11 cellular contexts compared by ENCODE assay signal in genomic region chr3:23653647-23654525, GRCh38.
DNase-seq lines count a peak whose midpoint lies in the region; ATAC-seq lines count a peak whose summit lies in the region.
"Had no signal": no experiment of that assay in that cellular context is flagged by ENCODE, and none has a peak within 500 bp of the region (broad histone marks: within the 10 kb centered on the region; RNA-seq: fewer than 3 reads in every experiment).

No MANE protein-coding gene starts in this region.

- no peak overlapping the region for H3K27ac ChIP-seq in right cardiac atrium (ENCODE audit: low read length)

- no peak overlapping the region for H3K4me3 Mint-ChIP-seq in activated naive CD4-positive, alpha-beta T cell treated with anti-CD3 and anti-CD28 coated beads, Interleukin-2, amount 50 U/mL, for 24 hours
- no peak overlapping the region for H3K4me3 Mint-ChIP-seq in activated naive CD4-positive, alpha-beta T cell treated with anti-CD3 and anti-CD28 coated beads for 36 hours
- H3K4me3 Mint-ChIP-seq in activated CD4-positive, alpha-beta memory T cell treated with anti-CD3 and anti-CD28 coated beads for 36 hours = no peak overlapping the region

- H3K36me3 Mint-ChIP-seq in activated naive CD4-positive, alpha-beta T cell treated with anti-CD3 and anti-CD28 coated beads, Interleukin-2, amount 50 U/mL, for 24 hours = peaks cover 2% of the 10 kb centered on the region
- H3K36me3 Mint-ChIP-seq in activated naive CD4-positive, alpha-beta T cell treated with anti-CD3 and anti-CD28 coated beads for 36 hours (ENCODE audit: low read depth) = no peaks in the 10 kb centered on the region
- H3K36me3 Mint-ChIP-seq in activated CD4-positive, alpha-beta memory T cell treated with anti-CD3 and anti-CD28 coated beads for 36 hours = no peaks in the 10 kb centered on the region

- H3K27me3 ChIP-seq in right cardiac atrium (ENCODE audit: control insufficient read depth, insufficient read depth) = no peaks in the 10 kb centered on the region

- no peaks in the 10 kb centered on the region for H3K9me3 ChIP-seq in right cardiac atrium (ENCODE audit: control insufficient read depth, low read length)

- peak overlapping the region; percentile 12 for H3K27ac Mint-ChIP-seq in activated naive CD4-positive, alpha-beta T cell treated with anti-CD3 and anti-CD28 coated beads, Interleukin-2, amount 50 U/mL, for 24 hours
- H3K27ac Mint-ChIP-seq in activated naive CD4-positive, alpha-beta T cell treated with anti-CD3 and anti-CD28 coated beads for 36 hours = no peak overlapping the region
- H3K27ac Mint-ChIP-seq in activated CD4-positive, alpha-beta memory T cell treated with anti-CD3 and anti-CD28 coated beads for 36 hours = no peak overlapping the region

- H3K4me1 ChIP-seq in right cardiac atrium (ENCODE audit: control insufficient read depth, insufficient read depth, low read length) = peaks cover 1% of the 10 kb centered on the region

- CTCF ChIA-PET in activated naive CD4-positive, alpha-beta T cell treated with anti-CD3 and anti-CD28 coated beads for 36 hours (lab: Charles Lee) = interaction anchor here (0.6 kb wide), 1 partner anchor 119 kb away, joined by 3 read pairs; no protein-coding TSS in a partner anchor
- CTCF ChIA-PET in activated CD4-positive, alpha-beta memory T cell treated with anti-CD3 and anti-CD28 coated beads for 36 hours (lab: Charles Lee) = interaction anchor here (1.0 kb wide), 1 partner anchor 10 kb away, joined by 3 read pairs; no protein-coding TSS in a partner anchor

- POLR2A ChIA-PET in activated CD4-positive, alpha-beta memory T cell treated with anti-CD3 and anti-CD28 coated beads for 36 hours (lab: Charles Lee) = no interaction called here

- 72% methylated on average over 9 of the region's 9 CpGs for WGBS in right cardiac atrium

- peaks cover 8% of the 10 kb centered on the region for H3K27me3 Mint-ChIP-seq in activated naive CD4-positive, alpha-beta T cell treated with anti-CD3 and anti-CD28 coated beads, Interleukin-2, amount 50 U/mL, for 24 hours
- peaks cover 5% of the 10 kb centered on the region for H3K27me3 Mint-ChIP-seq in activated naive CD4-positive, alpha-beta T cell treated with anti-CD3 and anti-CD28 coated beads for 36 hours (ENCODE audit: low read depth)
- peaks cover 16% of the 10 kb centered on the region for H3K27me3 Mint-ChIP-seq in activated CD4-positive, alpha-beta memory T cell treated with anti-CD3 and anti-CD28 coated beads for 36 hours

- H3K9me3 Mint-ChIP-seq in activated naive CD4-positive, alpha-beta T cell treated with anti-CD3 and anti-CD28 coated beads, Interleukin-2, amount 50 U/mL, for 24 hours = no peaks in the 10 kb centered on the region
- peaks cover 6% of the 10 kb centered on the region for H3K9me3 Mint-ChIP-seq in activated naive CD4-positive, alpha-beta T cell treated with anti-CD3 and anti-CD28 coated beads for 36 hours
- peaks cover 4% of the 10 kb centered on the region for H3K9me3 Mint-ChIP-seq in activated CD4-positive, alpha-beta memory T cell treated with anti-CD3 and anti-CD28 coated beads for 36 hours

- intact Hi-C loops in activated naive CD4-positive, alpha-beta T cell treated with anti-CD3 and anti-CD28 coated beads for 36 hours (cut with micrococcal nuclease) = no loop called here
- intact Hi-C loops in right cardiac atrium (cut with DNase I) = no loop called here
- intact Hi-C loops in activated CD4-positive, alpha-beta memory T cell treated with anti-CD3 and anti-CD28 coated beads for 36 hours (cut with micrococcal nuclease) = no loop called here

- ATAC-seq in HG02588 (IDR thresholded peaks at IDR 0.05; ENCODE audit: unreplicated experiment) (peak; percentile 93), HG03520 (IDR thresholded peaks at IDR 0.05; ENCODE audit: unreplicated experiment) (peak; percentile 94), right cardiac atrium (no peak)

- DNase-seq in activated naive CD4-positive, alpha-beta T cell treated with anti-CD3 and anti-CD28 coated beads for 36 hours = no peak
- no peak for DNase-seq in NK-92 treated with Interleukin-12 subunit alpha and Interleukin-12 subunit beta, amount 100 ng/mL, for 24 hours (lab: John Stamatoyannopoulos, UW)
- DNase-seq in right cardiac atrium = no peak
- DNase-seq in effector CD8-positive, alpha-beta T cell (lab: John Stamatoyannopoulos, UW) = no peak
- no peak for DNase-seq in activated CD4-positive, alpha-beta memory T cell treated with anti-CD3 and anti-CD28 coated beads for 36 hours
- DNase-seq: activated gamma-delta T cell, kidney glomerular epithelial cell, NCI-H1930 had no signal

- H3K4me1 Mint-ChIP-seq in activated naive CD4-positive, alpha-beta T cell treated with anti-CD3 and anti-CD28 coated beads, Interleukin-2, amount 50 U/mL, for 24 hours = peaks cover 9% of the 10 kb centered on the region
- H3K4me1 Mint-ChIP-seq in activated naive CD4-positive, alpha-beta T cell treated with anti-CD3 and anti-CD28 coated beads for 36 hours (ENCODE audit: low read depth) = peaks cover 7% of the 10 kb centered on the region
- no peaks in the 10 kb centered on the region for H3K4me1 Mint-ChIP-seq in activated CD4-positive, alpha-beta memory T cell treated with anti-CD3 and anti-CD28 coated beads for 36 hours (ENCODE audit: low read depth)

- H3K4me3 ChIP-seq in right cardiac atrium (ENCODE audit: low read length) = no peak overlapping the region

Comparison
In these comparisons a context has a peak if more than half of its experiments do, and no peak if none do; other contexts are left out.
1. ATAC-seq: peak in HG02588 (single experiment) and HG03520 (single experiment); none in right cardiac atrium (0 of 2).